20 cellular contexts compared by ENCODE assay signal in genomic region chr10:122931088-122931958, GRCh38. TPM values are rescaled to one million over a fixed set of nuclear protein-coding genes. Genes with fewer than 3 reads are reported as not detected.
DNase-seq lines count a peak whose midpoint lies in the region; ATAC-seq and TF ChIP-seq lines count a peak whose summit lies in the region.
"Had no signal": no experiment of that assay in that cellular context is flagged by ENCODE, and none has a peak within 500 bp of the region (broad histone marks: within the 10 kb centered on the region; RNA-seq: fewer than 3 reads in every experiment).

No MANE protein-coding gene starts in this region.

- no peaks in the 10 kb centered on the region for H3K79me2 ChIP-seq in Loucy (ENCODE audit: insufficient read depth, low read length)

- no peak for TF ChIP-seq POLR2A in tibial nerve (IDR thresholded peaks at IDR 0.05)

- in situ Hi-C loops in Caki2 (cut with HindIII; ENCODE audit: low pct_unique_long_range_greater_than_20kb, low sequenced_read_pairs), result no loop called here

- TF ChIP-seq EP300 in tibial nerve (IDR thresholded peaks at IDR 0.05), result no peak

- ATAC-seq in GM18873 (IDR thresholded peaks at IDR 0.05; ENCODE audit: low FRiP score, unreplicated experiment), result no peak

- H2AFZ ChIP-seq in Loucy (ENCODE audit: low read length), result no peak overlapping the region

- TF ChIP-seq CTCF in Loucy (conservative IDR thresholded peaks at IDR 0.05; ENCODE audit: low read length) (no peak), tibial nerve (IDR thresholded peaks at IDR 0.05) (no peak)

- H4K20me1 ChIP-seq in Loucy (ENCODE audit: insufficient read depth, low read length, poor library complexity, severe bottlenecking), result no peaks in the 10 kb centered on the region

- no peak overlapping the region for H3K4me3 ChIP-seq in Loucy (ENCODE audit: low read length, poor library complexity, severe bottlenecking)
- H3K4me3 ChIP-seq in tibial nerve, result no peak overlapping the region

- H3K9ac ChIP-seq in Loucy (ENCODE audit: low read depth, low read length, poor library complexity, severe bottlenecking), result no peak overlapping the region

- peak; percentile 12 for DNase-seq in Caki2 (ENCODE audit: low read depth)
- peak; percentile 21 for DNase-seq in amniotic epithelial cell (ENCODE audit: low read depth)
- DNase-seq in kidney tubule cell (ENCODE audit: low spot score), result peak; percentile 49
- no peak for DNase-seq in tibial nerve (ENCODE audit: low spot score in 2 of 2)
- no peak for DNase-seq in GM03348 (ENCODE audit: low spot score)
- DNase-seq in AG08396 (ENCODE audit: low spot score), result no peak
- DNase-seq: COR-L47; DMS153; GOT3; MV-4-11; NCI-H1417; NCI-H187 treated with DMSO at 0.1 percent for 48 hours; NCI-H69; NK-92 treated with Interleukin-12 subunit alpha and Interleukin-12 subunit beta, amount 100 ng/mL, for 24 hours; RPMI8226 had no signal

- H3K9me2 ChIP-seq in Loucy (replicated peaks; ENCODE audit: low read depth, low read length), result no peaks in the 10 kb centered on the region

- no peak overlapping the region for H3K27ac ChIP-seq in tibial nerve
- H3K27ac ChIP-seq: C4-2B had no signal

- H3F3A ChIP-seq in Loucy (ENCODE audit: low read depth), result no peaks in the 10 kb centered on the region

- peak overlapping the region; percentile 15 for H3K4me2 ChIP-seq in Loucy (ENCODE audit: low read depth, low read length, poor library complexity, severe bottlenecking)

- H3K9me3 ChIP-seq in Loucy (ENCODE audit: insufficient read depth, low read depth, low read length) (no peaks in the 10 kb centered on the region), tibial nerve (no peaks in the 10 kb centered on the region)

- peaks cover 11% of the 10 kb centered on the region for H3K4me1 ChIP-seq in Loucy (ENCODE audit: insufficient read depth, low read length, poor library complexity, severe bottlenecking)
- no peaks in the 10 kb centered on the region for H3K4me1 ChIP-seq in tibial nerve

- 73 to 77% methylated on average over 6 of the region's 6 CpGs for WGBS in tibial nerve, 2 donors

- peaks cover 5% of the 10 kb centered on the region; the same call in 1 of the 2 replicates for H3K36me3 ChIP-seq in Loucy (ENCODE audit: insufficient read depth, low read length)
- peaks cover 0 to 29% (median 0%) of the 10 kb centered on the region in 3 donors for H3K36me3 ChIP-seq in tibial nerve

- H3K27me3 ChIP-seq in Loucy (ENCODE audit: insufficient read depth, low read length, poor library complexity, severe bottlenecking) (no peaks in the 10 kb centered on the region), tibial nerve (no peaks in the 10 kb centered on the region)

RNA-seq across cellular contexts. Expression of gene FAM24A, which starts 20.9 kb away (rescaled TPM):
- not detected in 2 replicates for total RNA-seq in Caki2 (2014; rRNA removed; shearing (Covaris generic); ENCODE audit: low replicate concordance)
- total RNA-seq in tibial nerve, result not detected
- total RNA-seq: OCI-LY7, SK-MEL-5 had no signal

RNA-seq across cellular contexts. Expression of gene C10orf88, which starts 22.7 kb away (rescaled TPM):
- total RNA-seq in Caki2 (2014; rRNA removed; shearing (Covaris generic); ENCODE audit: low replicate concordance), result 1.3 and 2.4 TPM in 2 replicates
- total RNA-seq in tibial nerve, result 1 to 10 TPM; 5.2 to 7.2 (median 6.3) TPM

RNA-seq across cellular contexts. Expression of gene PSTK, which starts 48.9 kb away (rescaled TPM):
- 3.4 and 3.9 TPM in 2 replicates for total RNA-seq in Caki2 (2014; rRNA removed; shearing (Covaris generic); ENCODE audit: low replicate concordance)
- 10 to 100 TPM in 1 of 4 donors, 1 to 10 TPM in 3; 1.2 to 11.6 (median 3.9) TPM for total RNA-seq in tibial nerve

RNA-seq across cellular contexts. Expression of gene FAM24B, which starts 51.9 kb away (rescaled TPM):
- 0.64 and 2.5 TPM in 2 replicates for total RNA-seq in Caki2 (2014; rRNA removed; shearing (Covaris generic); ENCODE audit: low replicate concordance)
- total RNA-seq in tibial nerve, result 10 to 100 TPM in 1 of 4 donors, 1 to 10 TPM in 3; 2.8 to 10.0 (median 6.7) TPM

Comparison
In these comparisons a context has a peak if more than half of its experiments do, and no peak if none do; other contexts are left out.
1. DNase-seq: peak in Caki2 (single experiment), amniotic epithelial cell (single experiment) and kidney tubule cell (single experiment); none in tibial nerve (0 of 2), GM03348 (single experiment) and AG08396 (single experiment).